1 cellular context compared by ENCODE assay signal in genomic region chr5:177142029-177142681, GRCh38.
TF ChIP-seq lines count a peak whose summit lies in the region.

No MANE protein-coding gene starts in this region.

TF ChIP-seq in HEK293, 187 proteins besides CTCF, POLR2A, EP300 and RAD21 (continued from another document):
- TF ChIP-seq ZNF335 (tag by site-specific recombination; conservative IDR thresholded peaks at IDR 0.05) (peak; percentile 80), ZBTB44 (tag by site-specific recombination; IDR thresholded peaks at IDR 0.05) (peak; percentile 40; the same call in 1 of the 2 replicates), ZBTB17 (tag by site-specific recombination; IDR thresholded peaks at IDR 0.05) (0 out of 2 replicates have a peak, but pooled peaks have one; percentile 12), ATF2 (tag by site-specific recombination; IDR thresholded peaks at IDR 0.05; ENCODE audit: low read depth) (peak; percentile 96), ZNF184 (tag by site-specific recombination; IDR thresholded peaks at IDR 0.05) (0 out of 2 replicates have a peak, but pooled peaks have one; percentile 10), ZFP69B (tag by site-specific recombination; IDR thresholded peaks at IDR 0.05) (0 out of 2 replicates have a peak, but pooled peaks have one; percentile 37), AEBP2 (tag by site-specific recombination; IDR thresholded peaks at IDR 0.05; ENCODE audit: borderline replicate concordance) (0 out of 2 replicates have a peak, but pooled peaks have one; percentile 11), SP7 (tag by site-specific recombination; IDR thresholded peaks at IDR 0.05) (peak; percentile 88), ZSCAN30 (tag by site-specific recombination; IDR thresholded peaks at IDR 0.05) (no peak), BCL11A (tag by site-specific recombination; IDR thresholded peaks at IDR 0.05; ENCODE audit: low read depth) (peak; percentile 46; the same call in 1 of the 2 replicates), ZNF324 (tag by site-specific recombination; IDR thresholded peaks at IDR 0.05) (no peak), ZNF629 (tag by site-specific recombination; IDR thresholded peaks at IDR 0.05) (peak; percentile 89), OSR2 (tag by site-specific recombination; IDR thresholded peaks at IDR 0.05) (peak; percentile 71; the same call in 1 of the 2 replicates), SP2 (tag by site-specific recombination; IDR thresholded peaks at IDR 0.05) (peak; percentile 18), IKZF3 (tag by site-specific recombination; IDR thresholded peaks at IDR 0.05) (0 out of 2 replicates have a peak, but pooled peaks have one; percentile 9), ZNF624 (tag by site-specific recombination; IDR thresholded peaks at IDR 0.05) (no peak), ZNF354C (tag by site-specific recombination; IDR thresholded peaks at IDR 0.05; ENCODE audit: borderline replicate concordance, low read depth) (0 out of 2 replicates have a peak, but pooled peaks have one; percentile 19), HIC1 (tag by site-specific recombination; IDR thresholded peaks at IDR 0.05) (peak; percentile 21; the same call in 1 of the 2 replicates), WT1 (tag by site-specific recombination; IDR thresholded peaks at IDR 0.05) (peak; percentile 77), TCF7L2 (IDR thresholded peaks at IDR 0.05; ENCODE audit: borderline replicate concordance, low read depth, low read length) (no peak), ZNF837 (tag by site-specific recombination; IDR thresholded peaks at IDR 0.05) (no peak)
- TF ChIP-seq, protein P1, sequence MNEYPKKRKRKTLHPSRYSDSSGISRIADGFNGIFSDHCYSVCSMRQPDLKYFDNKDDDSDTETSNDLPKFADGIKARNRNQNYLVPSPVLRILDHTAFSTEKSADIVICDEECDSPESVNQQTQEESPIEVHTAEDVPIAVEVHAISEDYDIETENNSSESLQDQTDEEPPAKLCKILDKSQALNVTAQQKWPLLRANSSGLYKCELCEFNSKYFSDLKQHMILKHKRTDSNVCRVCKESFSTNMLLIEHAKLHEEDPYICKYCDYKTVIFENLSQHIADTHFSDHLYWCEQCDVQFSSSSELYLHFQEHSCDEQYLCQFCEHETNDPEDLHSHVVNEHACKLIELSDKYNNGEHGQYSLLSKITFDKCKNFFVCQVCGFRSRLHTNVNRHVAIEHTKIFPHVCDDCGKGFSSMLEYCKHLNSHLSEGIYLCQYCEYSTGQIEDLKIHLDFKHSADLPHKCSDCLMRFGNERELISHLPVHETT (tag by site-specific recombination; IDR thresholded peaks at IDR 0.05) = peak; percentile 35; the same call in 1 of the 2 replicates
